ENCODE assay signal across 7 cellular contexts in genomic region chr4:143700060-143700419, GRCh38. TPM values are rescaled to one million over a fixed set of nuclear protein-coding genes. Genes with fewer than 3 reads are reported as not detected.
A peak's percentile ranks its signal among the peaks of the same experiment; 100 is the strongest.
DNase-seq lines count a peak whose midpoint lies in the region; ATAC-seq and TF ChIP-seq lines count a peak whose summit lies in the region.

No MANE protein-coding gene starts in this region.

- peak overlapping the region; percentile 81 for H3K4me3 Mint-ChIP-seq in WTC11

- ATAC-seq in GM21723 (IDR thresholded peaks at IDR 0.05; ENCODE audit: unreplicated experiment) (peak; percentile 22), WTC11 (peak; percentile 46), heart left ventricle (peak in 3 of 4 donors; percentile 38 to 69 (median 47))

- no peaks in the 10 kb centered on the region for H4K20me1 ChIP-seq in smooth muscle cell (ENCODE audit: low read depth)

- H3K27me3 ChIP-seq in heart left ventricle, result peaks cover 13 to 50% (median 24%) of the 10 kb centered on the region in 9 donors
- H3K27me3 ChIP-seq in smooth muscle cell (ENCODE audit: low read depth), result peaks cover 68% of the 10 kb centered on the region

- H3K4me1 Mint-ChIP-seq in WTC11, result peaks cover 5% of the 10 kb centered on the region; the same call in 1 of the 2 replicates

- no peak overlapping the region for H3K27ac Mint-ChIP-seq in WTC11

- peaks cover 14% of the 10 kb centered on the region for H3K9me3 Mint-ChIP-seq in WTC11

- H3K27me3 Mint-ChIP-seq in WTC11 (ENCODE audit: low read depth), result peaks cover 61% of the 10 kb centered on the region

- H3K4me3 ChIP-seq in heart left ventricle (peak overlapping the region; percentile 31 to 52 (median 43)), smooth muscle cell (peak overlapping the region; percentile 13)

- H3K9ac ChIP-seq in smooth muscle cell (ENCODE audit: low read depth), result no peak overlapping the region

- CTCF ChIA-PET in WTC11 (lab: Charles Lee), result no interaction called here

- H3K36me3 Mint-ChIP-seq in WTC11, result no peaks in the 10 kb centered on the region

- DNase-seq in WTC11 (ENCODE audit: low spot score) (peak; percentile 42), heart left ventricle (peak in 4 of 5 donors; percentile 13 to 67 (median 41)), smooth muscle cell (lab: John Stamatoyannopoulos, UW; ENCODE audit: unreplicated experiment) (no peak), A172 (ENCODE audit: low spot score) (no peak), NOMO-1 treated with dmso at 0.1 percent for 144 hours (lab: John Stamatoyannopoulos, UW; ENCODE audit: unreplicated experiment) (no peak), cerebellar nuclear complex (lab: John Stamatoyannopoulos, UW) (no peak)

- no peaks in the 10 kb centered on the region for H3F3A ChIP-seq in smooth muscle cell (ENCODE audit: low read depth)

- WGBS in heart left ventricle, 4 donors, result 1% methylated on average over 18 to 32 of the region's 32 CpGs; no CpG with 5 or more reads in 1 of the 4 donors
- 5% methylated on average over 26 of the region's 32 CpGs for WGBS in smooth muscle cell (ENCODE audit: low lambda C conversion rate)

- no peak for TF ChIP-seq POLR2A in heart left ventricle (IDR thresholded peaks at IDR 0.05)

- H3K79me2 ChIP-seq in smooth muscle cell (ENCODE audit: low read depth), result no peaks in the 10 kb centered on the region

- H2AFZ ChIP-seq in smooth muscle cell (ENCODE audit: low read depth), result no peak overlapping the region

- H3K27ac ChIP-seq in heart left ventricle, result no peak overlapping the region
- no peak overlapping the region for H3K27ac ChIP-seq in smooth muscle cell (ENCODE audit: low read depth)

- TF ChIP-seq CTCF in WTC11 (IDR thresholded peaks at IDR 0.05), result no peak
- TF ChIP-seq CTCF in heart left ventricle (IDR thresholded peaks at IDR 0.05), result no peak
- TF ChIP-seq CTCF in smooth muscle cell (IDR thresholded peaks at IDR 0.05; ENCODE audit: borderline replicate concordance, insufficient read depth, poor library complexity, severe bottlenecking), result no peak

- H3K9me3 ChIP-seq in heart left ventricle (no peaks in the 10 kb centered on the region), smooth muscle cell (replicated peaks; ENCODE audit: low read depth) (no peaks in the 10 kb centered on the region)

- H3K36me3 ChIP-seq in heart left ventricle, result no peaks in the 10 kb centered on the region
- no peaks in the 10 kb centered on the region for H3K36me3 ChIP-seq in smooth muscle cell (ENCODE audit: low read depth)

- H3K4me1 ChIP-seq in heart left ventricle (peaks cover 0 to 19% (median 13%) of the 10 kb centered on the region in 12 donors), smooth muscle cell (ENCODE audit: low read depth) (no peaks in the 10 kb centered on the region)

- intact Hi-C loops in heart left ventricle (cut with DNase I), result no loop called here

- H3K4me2 ChIP-seq in smooth muscle cell, result peak overlapping the region; percentile 12

- POLR2A ChIA-PET in WTC11 (lab: Charles Lee), result no interaction called here

TF ChIP-seq in WTC11, 78 proteins besides CTCF, POLR2A, EP300 and RAD21 (continues in another document):
- TF ChIP-seq FOXP1 (CRISPR knock-in tag; IDR thresholded peaks at IDR 0.05; ENCODE audit: borderline replicate concordance), result peak; percentile 47; the same call in 1 of the 2 replicates
- TF ChIP-seq, protein P1, sequence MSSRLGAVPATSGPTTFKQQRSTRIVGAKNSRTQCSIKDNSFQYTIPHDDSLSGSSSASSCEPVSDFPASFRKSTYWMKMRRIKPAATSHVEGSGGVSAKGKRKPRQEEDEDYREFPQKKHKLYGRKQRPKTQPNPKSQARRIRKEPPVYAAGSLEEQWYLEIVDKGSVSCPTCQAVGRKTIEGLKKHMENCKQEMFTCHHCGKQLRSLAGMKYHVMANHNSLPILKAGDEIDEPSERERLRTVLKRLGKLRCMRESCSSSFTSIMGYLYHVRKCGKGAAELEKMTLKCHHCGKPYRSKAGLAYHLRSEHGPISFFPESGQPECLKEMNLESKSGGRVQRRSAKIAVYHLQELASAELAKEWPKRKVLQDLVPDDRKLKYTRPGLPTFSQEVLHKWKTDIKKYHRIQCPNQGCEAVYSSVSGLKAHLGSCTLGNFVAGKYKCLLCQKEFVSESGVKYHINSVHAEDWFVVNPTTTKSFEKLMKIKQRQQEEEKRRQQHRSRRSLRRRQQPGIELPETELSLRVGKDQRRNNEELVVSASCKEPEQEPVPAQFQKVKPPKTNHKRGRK (CRISPR knock-in tag; IDR thresholded peaks at IDR 0.05; ENCODE audit: borderline replicate concordance), result no peak
- TF ChIP-seq SP1 (CRISPR knock-in tag; conservative IDR thresholded peaks at IDR 0.05), result no peak
- TF ChIP-seq ZNF263 (CRISPR knock-in tag; IDR thresholded peaks at IDR 0.05; ENCODE audit: low read depth), result no peak
- TF ChIP-seq, protein P2, sequence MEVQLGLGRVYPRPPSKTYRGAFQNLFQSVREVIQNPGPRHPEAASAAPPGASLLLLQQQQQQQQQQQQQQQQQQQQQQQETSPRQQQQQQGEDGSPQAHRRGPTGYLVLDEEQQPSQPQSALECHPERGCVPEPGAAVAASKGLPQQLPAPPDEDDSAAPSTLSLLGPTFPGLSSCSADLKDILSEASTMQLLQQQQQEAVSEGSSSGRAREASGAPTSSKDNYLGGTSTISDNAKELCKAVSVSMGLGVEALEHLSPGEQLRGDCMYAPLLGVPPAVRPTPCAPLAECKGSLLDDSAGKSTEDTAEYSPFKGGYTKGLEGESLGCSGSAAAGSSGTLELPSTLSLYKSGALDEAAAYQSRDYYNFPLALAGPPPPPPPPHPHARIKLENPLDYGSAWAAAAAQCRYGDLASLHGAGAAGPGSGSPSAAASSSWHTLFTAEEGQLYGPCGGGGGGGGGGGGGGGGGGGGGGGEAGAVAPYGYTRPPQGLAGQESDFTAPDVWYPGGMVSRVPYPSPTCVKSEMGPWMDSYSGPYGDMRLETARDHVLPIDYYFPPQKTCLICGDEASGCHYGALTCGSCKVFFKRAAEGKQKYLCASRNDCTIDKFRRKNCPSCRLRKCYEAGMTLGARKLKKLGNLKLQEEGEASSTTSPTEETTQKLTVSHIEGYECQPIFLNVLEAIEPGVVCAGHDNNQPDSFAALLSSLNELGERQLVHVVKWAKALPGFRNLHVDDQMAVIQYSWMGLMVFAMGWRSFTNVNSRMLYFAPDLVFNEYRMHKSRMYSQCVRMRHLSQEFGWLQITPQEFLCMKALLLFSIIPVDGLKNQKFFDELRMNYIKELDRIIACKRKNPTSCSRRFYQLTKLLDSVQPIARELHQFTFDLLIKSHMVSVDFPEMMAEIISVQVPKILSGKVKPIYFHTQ (CRISPR knock-in tag; IDR thresholded peaks at IDR 0.05), result no peak
- TF ChIP-seq IRF2 (CRISPR knock-in tag; IDR thresholded peaks at IDR 0.05; ENCODE audit: borderline replicate concordance, low read depth), result no peak
- no peak for TF ChIP-seq ZNF138 (CRISPR knock-in tag; conservative IDR thresholded peaks at IDR 0.05)
- TF ChIP-seq, protein P3, sequence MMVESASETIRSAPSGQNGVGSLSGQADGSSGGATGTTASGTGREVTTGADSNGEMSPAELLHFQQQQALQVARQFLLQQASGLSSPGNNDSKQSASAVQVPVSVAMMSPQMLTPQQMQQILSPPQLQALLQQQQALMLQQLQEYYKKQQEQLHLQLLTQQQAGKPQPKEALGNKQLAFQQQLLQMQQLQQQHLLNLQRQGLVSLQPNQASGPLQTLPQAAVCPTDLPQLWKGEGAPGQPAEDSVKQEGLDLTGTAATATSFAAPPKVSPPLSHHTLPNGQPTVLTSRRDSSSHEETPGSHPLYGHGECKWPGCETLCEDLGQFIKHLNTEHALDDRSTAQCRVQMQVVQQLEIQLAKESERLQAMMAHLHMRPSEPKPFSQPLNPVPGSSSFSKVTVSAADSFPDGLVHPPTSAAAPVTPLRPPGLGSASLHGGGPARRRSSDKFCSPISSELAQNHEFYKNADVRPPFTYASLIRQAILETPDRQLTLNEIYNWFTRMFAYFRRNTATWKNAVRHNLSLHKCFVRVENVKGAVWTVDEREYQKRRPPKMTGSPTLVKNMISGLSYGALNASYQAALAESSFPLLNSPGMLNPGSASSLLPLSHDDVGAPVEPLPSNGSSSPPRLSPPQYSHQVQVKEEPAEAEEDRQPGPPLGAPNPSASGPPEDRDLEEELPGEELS (CRISPR knock-in tag; IDR thresholded peaks at IDR 0.05), result 0 out of 2 replicates have a peak, but pooled peaks have one; percentile 23
- TF ChIP-seq MLX (CRISPR knock-in tag; IDR thresholded peaks at IDR 0.05), result no peak
- TF ChIP-seq E2F5 (CRISPR knock-in tag; IDR thresholded peaks at IDR 0.05), result 0 out of 2 replicates have a peak, but pooled peaks have one; percentile 40
- TF ChIP-seq MAX (CRISPR knock-in tag; IDR thresholded peaks at IDR 0.05), result peak; percentile 63
- no peak for TF ChIP-seq NR1H2 (CRISPR knock-in tag; IDR thresholded peaks at IDR 0.05)
- 0 out of 2 replicates have a peak, but pooled peaks have one; percentile 18 for TF ChIP-seq FOXK1 (CRISPR knock-in tag; IDR thresholded peaks at IDR 0.05)
- TF ChIP-seq NFE2L1 (CRISPR knock-in tag; IDR thresholded peaks at IDR 0.05), result 0 out of 2 replicates have a peak, but pooled peaks have one; percentile 29
- peak; percentile 14; the same call in 1 of the 2 replicates for TF ChIP-seq CREM (CRISPR knock-in tag; IDR thresholded peaks at IDR 0.05)

RNA-seq across cellular contexts. Expression of gene FREM3, which starts 0.4 kb away (rescaled TPM):
- total RNA-seq in WTC11 (2021), result 0.07 to 0.15 TPM (median 0.07 TPM) in 3 replicates
- under 1 TPM in 1 of 9 donors, not detected in 8; 0.13 TPM for total RNA-seq in heart left ventricle
- under 1 TPM in 1 of 2 donors, not detected in 1; 0.01 TPM for polyA plus RNA-seq in heart left ventricle
- total RNA-seq in smooth muscle cell, result not detected in 2 replicates
- not detected in 2 replicates for polyA plus RNA-seq in smooth muscle cell
- not detected in 2 replicates for total RNA-seq in A172 (2014; rRNA removed; shearing (Covaris generic))

Comparison
In these comparisons a context has a peak if more than half of its experiments do, and no peak if none do; other contexts are left out.
1. DNase-seq: peak in WTC11 (single experiment) and heart left ventricle (4 of 5); none in smooth muscle cell (single experiment), A172 (single experiment), NOMO-1 treated with dmso at 0.1 percent for 144 hours (single experiment) and cerebellar nuclear complex (0 of 2).
2. Peak in every context shown above with its lines, with median percentiles within 50 percentile points of each other: ATAC-seq.